ENCODE assay signal across 1 cellular context in genomic region chr12:48157016-48157888, GRCh38.
TF ChIP-seq lines count a peak whose summit lies in the region.

Gene ASB8, minus strand, starts transcription at chr12:48157515. Its CDS starts 4,019 bp downstream, at chr12:48153496.

TF ChIP-seq in GM12878, 131 proteins besides CTCF, POLR2A, EP300 and RAD21 (continued from another document):
- TF ChIP-seq USF1 (IDR thresholded peaks at IDR 0.05; ENCODE audit: borderline replicate concordance, extremely low read length, insufficient read depth, low read depth, low read length) (no peak), ZNF24 (IDR thresholded peaks at IDR 0.05) (no peak), CEBPB (IDR thresholded peaks at IDR 0.05; ENCODE audit: borderline replicate concordance in 1 of 2, low read depth in 2 of 2, low read length in 2 of 2) (no peak), KLF5 (IDR thresholded peaks at IDR 0.05; ENCODE audit: partially characterized antibody) (no peak), BACH1 (IDR thresholded peaks at IDR 0.05; ENCODE audit: borderline replicate concordance) (0 out of 2 replicates have a peak, but pooled peaks have one; percentile 19), NFYA (IDR thresholded peaks at IDR 0.05; ENCODE audit: borderline replicate concordance, low read depth, low read length) (no peak), TCF12 (IDR thresholded peaks at IDR 0.05; ENCODE audit: low read depth, low read length) (0 out of 2 replicates have a peak, but pooled peaks have one; percentile 50), TCF7 (IDR thresholded peaks at IDR 0.05; ENCODE audit: borderline replicate concordance) (no peak), ETV6 (conservative IDR thresholded peaks at IDR 0.05 in 1 of 2, IDR thresholded peaks at IDR 0.05 in 1 of 2; ENCODE audit: borderline replicate concordance in 1 of 2, low read depth in 1 of 2) (no peak), MLLT1 (IDR thresholded peaks at IDR 0.05) (no peak; the same call in 1 of the 2 replicates), CBFB (IDR thresholded peaks at IDR 0.05; ENCODE audit: low read depth) (peak; percentile 41; the same call in 1 of the 2 replicates), POLR2AphosphoS5 (IDR thresholded peaks at IDR 0.05; ENCODE audit: low read length) (peak; percentile 82), NR2C1 (IDR thresholded peaks at IDR 0.05) (peak; percentile 99), TARDBP (IDR thresholded peaks at IDR 0.05; ENCODE audit: borderline replicate concordance) (peak; percentile 37; the same call in 1 of the 2 replicates), JUNB (IDR thresholded peaks at IDR 0.05) (no peak), SUPT20H (IDR thresholded peaks at IDR 0.05; ENCODE audit: borderline replicate concordance, control insufficient read depth, low read depth, low read length) (no peak), SMAD1 (IDR thresholded peaks at IDR 0.05; ENCODE audit: low read depth, partially characterized antibody) (no peak), FOXM1 (IDR thresholded peaks at IDR 0.05; ENCODE audit: low read depth, low read length) (no peak), ZNF384 (IDR thresholded peaks at IDR 0.05; ENCODE audit: borderline replicate concordance, low read depth, low read length) (peak; percentile 4; the same call in 1 of the 2 replicates)
TF ChIP-seq in GM12878: peak in this region for 38.
